ENCODE assay signal across 4 cellular contexts in the genomic region with DNA sequence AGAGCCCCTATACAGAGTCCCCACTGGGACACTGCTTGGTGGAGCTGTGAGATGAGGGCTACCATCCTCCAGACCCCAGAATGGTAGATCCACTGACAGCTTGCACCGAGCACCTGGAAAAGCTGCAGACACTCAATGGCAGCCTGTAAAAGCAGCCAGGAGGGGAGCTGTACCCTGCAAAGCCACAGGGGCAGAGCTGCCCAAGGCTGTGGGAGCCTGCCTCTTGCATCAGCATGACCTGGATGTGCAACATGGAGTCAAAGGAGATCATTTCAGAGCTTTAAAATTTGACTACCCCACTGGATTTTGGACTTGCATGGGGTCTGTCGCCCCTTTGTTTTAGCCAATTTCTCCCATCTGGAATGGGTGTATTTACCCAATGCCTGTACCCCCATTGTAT. TPM values are rescaled to one million over a fixed set of nuclear protein-coding genes. Genes with fewer than 3 reads are reported as not detected.
"Had no signal": no experiment of that assay in that cellular context is flagged by ENCODE, and none has a peak within 500 bp of the region (broad histone marks: within the 10 kb centered on the region; RNA-seq: fewer than 3 reads in every experiment).

No MANE protein-coding gene starts in this region.

RNA-seq across cellular contexts. Expression of gene DUSP21, which starts 20.6 kb away (rescaled TPM):
- total RNA-seq: LHCN-M2, M059J, MCF 10A, NCI-H460 had no signal
